ENCODE assay signal across 27 cellular contexts in genomic region chr12:26374934-26375333, GRCh38.
DNase-seq lines count a peak whose midpoint lies in the region; ATAC-seq and TF ChIP-seq lines count a peak whose summit lies in the region.
"Had no signal": no experiment of that assay in that cellular context is flagged by ENCODE, and none has a peak within 500 bp of the region (broad histone marks: within the 10 kb centered on the region; RNA-seq: fewer than 3 reads in every experiment).

No MANE protein-coding gene starts in this region.

- H3K27me3 ChIP-seq in mammary epithelial cell (ENCODE audit: insufficient read depth, low read length) (no peaks in the 10 kb centered on the region), foreskin keratinocyte (no peaks in the 10 kb centered on the region), endodermal cell (ENCODE audit: control insufficient read depth, insufficient read depth, low read length, poor library complexity, severe bottlenecking) (no peaks in the 10 kb centered on the region)
- H3K27me3 ChIP-seq: neural progenitor cell, Peyer's patch, SJSA1, tibial nerve had no signal

- H3K9me3 ChIP-seq in mammary epithelial cell (replicated peaks; ENCODE audit: insufficient read depth, low read length) (no peaks in the 10 kb centered on the region), endodermal cell (ENCODE audit: control insufficient read depth, low read length) (no peaks in the 10 kb centered on the region)
- H3K9me3 ChIP-seq: Peyer's patch, SJSA1, tibial nerve had no signal

- H4K20me1 ChIP-seq in mammary epithelial cell (ENCODE audit: insufficient read depth, low read length) = no peaks in the 10 kb centered on the region

- no peaks in the 10 kb centered on the region for H3K79me2 ChIP-seq in mammary epithelial cell (ENCODE audit: insufficient read depth, low read length)

- H3K36me3 ChIP-seq in mammary epithelial cell (ENCODE audit: insufficient read depth, low read length) (no peaks in the 10 kb centered on the region), endodermal cell (ENCODE audit: control insufficient read depth, insufficient read depth, low read length) (no peaks in the 10 kb centered on the region)
- H3K36me3 ChIP-seq: neural progenitor cell, Peyer's patch, tibial nerve had no signal

- WGBS in mammary epithelial cell (ENCODE audit: low coverage, missing lambda C conversion rate) = 81% methylated on average over 2 of the region's 2 CpGs
- WGBS in endodermal cell (ENCODE audit: insufficient coverage in 1 of 2, insufficient read length in 1 of 2), 2 experiments = 97 to 100% methylated on average over 1 to 2 of the region's 2 CpGs

- TF ChIP-seq CTCF in mammary epithelial cell (conservative IDR thresholded peaks at IDR 0.05 in 1 of 2, IDR thresholded peaks at IDR 0.05 in 1 of 2; ENCODE audit: extremely low read depth in 1 of 2, insufficient read depth in 1 of 2, low read depth in 1 of 2, low read length in 2 of 2) (no peak), MCF 10A (IDR thresholded peaks at IDR 0.05; ENCODE audit: unreplicated experiment) (no peak), astrocyte of the cerebellum (IDR thresholded peaks at IDR 0.05; ENCODE audit: low read depth, low read length, missing control alignments) (no peak), foreskin keratinocyte (conservative IDR thresholded peaks at IDR 0.05) (no peak), endodermal cell (conservative IDR thresholded peaks at IDR 0.05) (no peak)

- no peak for ATAC-seq in foreskin keratinocyte
- ATAC-seq: activated CD4-positive, alpha-beta T cell treated with anti-CD3 and anti-CD28 coated beads for 36 hours; K562; sciatic nerve; T-helper 17 cell had no signal

- H3K4me2 ChIP-seq in mammary epithelial cell (ENCODE audit: insufficient read depth, low read depth, low read length) = no peak overlapping the region
- H3K4me2 ChIP-seq: neural progenitor cell had no signal

- intact Hi-C loops in mammary epithelial cell (cut with micrococcal nuclease) (no loop called here), MCF 10A (cut with micrococcal nuclease) (no loop called here)

- H2AFZ ChIP-seq in mammary epithelial cell (ENCODE audit: low read depth, low read length) = no peak overlapping the region
- H2AFZ ChIP-seq: GM23248, neural progenitor cell had no signal

- H3K4me1 ChIP-seq in mammary epithelial cell (ENCODE audit: insufficient read depth, low read length) = peaks cover 21% of the 10 kb centered on the region
- peaks cover 16% of the 10 kb centered on the region for H3K4me1 ChIP-seq in foreskin keratinocyte
- no peaks in the 10 kb centered on the region for H3K4me1 ChIP-seq in endodermal cell (ENCODE audit: control insufficient read depth, insufficient read depth, low read length)
- H3K4me1 ChIP-seq: Peyer's patch had no signal

- H3K27ac Mint-ChIP-seq in MCF 10A (ENCODE audit: low read depth, unreplicated experiment) = no peak overlapping the region
- H3K27ac Mint-ChIP-seq in endodermal cell = no peak overlapping the region
- H3K27ac Mint-ChIP-seq: activated CD4-positive, alpha-beta T cell treated with anti-CD3 and anti-CD28 coated beads for 36 hours; activated naive CD4-positive, alpha-beta T cell treated with anti-CD3 and anti-CD28 coated beads, Interleukin-2, amount 10 ng/mL, durations not matched to agents 7 days and 5 days; CD4-positive, CD25-positive, alpha-beta regulatory T cell; neural progenitor cell; T-helper 17 cell had no signal

- H3K27ac ChIP-seq in mammary epithelial cell (ENCODE audit: insufficient read depth, low read depth, low read length) (peak overlapping the region; percentile 65), foreskin keratinocyte (peak overlapping the region; percentile 60), endodermal cell (ENCODE audit: low read depth, low read length) (no peak overlapping the region)
- H3K27ac ChIP-seq: 22Rv1, neural progenitor cell, Peyer's patch, SJSA1, tibial nerve had no signal

- H3K4me3 ChIP-seq in mammary epithelial cell (replicated peaks in 1 of 3; ENCODE audit: insufficient read depth in 1 of 3, low read depth in 2 of 3, low read length in 3 of 3) (no peak overlapping the region), astrocyte of the cerebellum (ENCODE audit: low read depth, low read length) (no peak overlapping the region), endodermal cell (ENCODE audit: low read length) (no peak overlapping the region)
- H3K4me3 ChIP-seq: GM23248, K562, neural progenitor cell, Peyer's patch, SJSA1, tibial nerve had no signal

- no TSS peak for BruUV-seq in mammary epithelial cell (replicated peaks; lab: Mats Ljungman, UMichigan)
- no TSS peak for BruUV-seq in MCF 10A (replicated peaks; lab: Mats Ljungman, UMichigan)

- H3K9ac ChIP-seq in mammary epithelial cell (ENCODE audit: insufficient read depth, low read length) (no peak overlapping the region), endodermal cell (ENCODE audit: extremely low read depth, low read length, poor library complexity, severe bottlenecking) (no peak overlapping the region)
- H3K9ac ChIP-seq: GM23248, neural progenitor cell had no signal

- H3K4me3 Mint-ChIP-seq in MCF 10A (ENCODE audit: unreplicated experiment) (no peak overlapping the region), endodermal cell (no peak overlapping the region)
- H3K4me3 Mint-ChIP-seq: activated CD4-positive, alpha-beta T cell treated with anti-CD3 and anti-CD28 coated beads for 36 hours; activated naive CD4-positive, alpha-beta T cell treated with anti-CD3 and anti-CD28 coated beads, Interleukin-2, amount 10 ng/mL, durations not matched to agents 7 days and 5 days; CD4-positive, CD25-positive, alpha-beta regulatory T cell; neural progenitor cell; T-helper 17 cell had no signal

- in situ Hi-C loops in mammary epithelial cell (cut with MboI; ENCODE audit: low sequenced_read_pairs in 2 of 2) (no loop called here), astrocyte of the cerebellum (cut with HindIII; ENCODE audit: low sequenced_read_pairs) (no loop called here)

- H3K36me3 Mint-ChIP-seq in MCF 10A (ENCODE audit: insufficient read depth, unreplicated experiment) (no peaks in the 10 kb centered on the region), endodermal cell (ENCODE audit: low read depth) (no peaks in the 10 kb centered on the region)
- H3K36me3 Mint-ChIP-seq: neural progenitor cell had no signal

- H3K9me3 Mint-ChIP-seq in MCF 10A (ENCODE audit: unreplicated experiment) (no peaks in the 10 kb centered on the region), endodermal cell (no peaks in the 10 kb centered on the region)
- H3K9me3 Mint-ChIP-seq: activated naive CD4-positive, alpha-beta T cell treated with anti-CD3 and anti-CD28 coated beads, Interleukin-2, amount 10 ng/mL, durations not matched to agents 7 days and 5 days; CD4-positive, CD25-positive, alpha-beta regulatory T cell; neural progenitor cell had no signal

- H3K27me3 Mint-ChIP-seq in MCF 10A (ENCODE audit: insufficient read depth, unreplicated experiment) = no peaks in the 10 kb centered on the region
- no peaks in the 10 kb centered on the region for H3K27me3 Mint-ChIP-seq in endodermal cell (ENCODE audit: insufficient read depth)
- H3K27me3 Mint-ChIP-seq: activated CD4-positive, alpha-beta T cell treated with anti-CD3 and anti-CD28 coated beads for 36 hours; activated naive CD4-positive, alpha-beta T cell treated with anti-CD3 and anti-CD28 coated beads, Interleukin-2, amount 10 ng/mL, durations not matched to agents 7 days and 5 days; CD4-positive, CD25-positive, alpha-beta regulatory T cell; T-helper 17 cell had no signal

- POLR2A ChIA-PET in MCF 10A (lab: Yijun Ruan, JAX) = interaction anchor here (0.6 kb wide), 1 partner anchor 333 kb away, joined by 3 read pairs; no protein-coding TSS in a partner anchor

- DNase-seq in mammary epithelial cell (peak; percentile 10), MCF 10A (ENCODE audit: unreplicated experiment) (no peak), astrocyte of the cerebellum (ENCODE audit: low read depth) (peak; percentile 15), foreskin keratinocyte (no peak), endodermal cell (no peak), glomerular visceral epithelial cell (ENCODE audit: extremely low spot score) (no peak), amniotic stem cell (lab: John Stamatoyannopoulos, UW) (no peak), cortex of kidney (lab: John Stamatoyannopoulos, UW) (no peak)
- DNase-seq: activated CD4-positive, alpha-beta T cell treated with anti-CD3 and anti-CD28 coated beads for 36 hours; activated naive CD4-positive, alpha-beta T cell treated with anti-CD3 and anti-CD28 coated beads, Interleukin-2, amount 10 ng/mL, durations not matched to agents 7 days and 5 days; activated T-cell treated with anti-CD3 and anti-CD28 coated beads, Interleukin-2, amount 50 U/mL, for 48 hours; anterior cingulate cortex; CD4-positive, CD25-positive, alpha-beta regulatory T cell; DMS153; kidney; MM.1S; NCI-H1417 treated with DMSO at 0.1 percent for 48 hours; NCI-H510A treated with DMSO at 0.1 percent for 48 hours; Peyer's patch; T-helper 17 cell had no signal

- H3K4me1 Mint-ChIP-seq in MCF 10A (ENCODE audit: insufficient read depth, unreplicated experiment) (no peaks in the 10 kb centered on the region), endodermal cell (peaks cover 6% of the 10 kb centered on the region)
- H3K4me1 Mint-ChIP-seq: activated CD4-positive, alpha-beta T cell treated with anti-CD3 and anti-CD28 coated beads for 36 hours; activated naive CD4-positive, alpha-beta T cell treated with anti-CD3 and anti-CD28 coated beads, Interleukin-2, amount 10 ng/mL, durations not matched to agents 7 days and 5 days; CD4-positive, CD25-positive, alpha-beta regulatory T cell; T-helper 17 cell had no signal

- dilution Hi-C loops in mammary epithelial cell (cut with HindIII; ENCODE audit: low sequenced_read_pairs) = no loop called here

- CTCF ChIA-PET in mammary epithelial cell (lab: Charles Lee; ENCODE audit: low non-redundant PET) = no interaction called here
- CTCF ChIA-PET in MCF 10A (lab: Yijun Ruan, JAX) = interaction anchor here (1.0 kb wide), 1 partner anchor 215 kb away, joined by 3 read pairs; no protein-coding TSS in a partner anchor

Comparison
In these comparisons a context has a peak if more than half of its experiments do, and no peak if none do; other contexts are left out.
1. DNase-seq: peak in mammary epithelial cell (single experiment) and astrocyte of the cerebellum (single experiment); none in MCF 10A (single experiment), foreskin keratinocyte (0 of 2), endodermal cell (single experiment), glomerular visceral epithelial cell (single experiment), amniotic stem cell (single experiment) and cortex of kidney (single experiment).